In the genomic region with DNA sequence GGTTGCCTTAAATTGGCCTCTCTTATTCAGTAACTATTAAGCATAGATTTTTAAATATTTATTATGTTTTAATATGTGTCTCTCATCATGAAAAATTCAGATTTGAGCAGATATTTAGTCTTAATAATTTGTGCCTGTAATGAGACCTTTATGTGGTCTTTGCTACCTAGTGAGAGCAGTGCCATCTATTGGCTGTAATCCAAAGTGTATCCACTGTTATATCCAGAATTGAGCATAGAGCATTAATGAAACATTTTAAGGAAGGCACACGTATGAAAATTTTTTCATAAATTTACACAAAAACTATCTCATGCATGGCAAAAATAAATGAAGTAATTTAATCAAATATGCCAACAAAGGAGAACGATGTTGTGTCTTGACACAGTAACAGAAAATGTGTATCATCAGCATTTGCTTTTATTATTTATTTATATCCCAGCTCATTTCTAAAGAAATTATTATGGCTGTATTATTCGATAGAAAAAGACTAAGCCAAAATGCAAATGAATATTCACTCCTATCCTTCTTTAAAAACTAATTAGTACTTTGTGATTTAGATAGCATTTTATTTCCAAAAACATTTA, we compare ENCODE assay signal across 8 cellular contexts.
DNase-seq lines count a peak whose midpoint lies in the region; ATAC-seq and TF ChIP-seq lines count a peak whose summit lies in the region.

No MANE protein-coding gene starts in this region.

- POLR2A ChIA-PET in WTC11 (lab: Charles Lee) = interaction anchor here (0.6 kb wide), 1 partner anchor 170 kb away, joined by 6 read pairs; no protein-coding TSS in a partner anchor

- H3K4me1 Mint-ChIP-seq in WTC11 = no peaks in the 10 kb centered on the region
- no peaks in the 10 kb centered on the region for H3K4me1 Mint-ChIP-seq in mesothelial cell of epicardium

- H3K36me3 Mint-ChIP-seq in WTC11 = no peaks in the 10 kb centered on the region
- H3K36me3 Mint-ChIP-seq in mesothelial cell of epicardium = no peaks in the 10 kb centered on the region

- H3K27me3 Mint-ChIP-seq in WTC11 (ENCODE audit: low read depth) = no peaks in the 10 kb centered on the region
- no peaks in the 10 kb centered on the region for H3K27me3 Mint-ChIP-seq in mesothelial cell of epicardium (ENCODE audit: low read depth)

- ATAC-seq in GM21447 (IDR thresholded peaks at IDR 0.05; ENCODE audit: unreplicated experiment) (peak; percentile 57), WTC11 (peak; percentile 70; the same call in 1 of the 2 replicates)

- no peaks in the 10 kb centered on the region for H3K9me3 Mint-ChIP-seq in WTC11
- H3K9me3 Mint-ChIP-seq in mesothelial cell of epicardium = no peaks in the 10 kb centered on the region

- CTCF ChIA-PET in WTC11 (lab: Charles Lee) = interaction anchor here (0.7 to 1.4 kb wide), 7 partner anchors 9 to 707 kb away, joined by 3 to 4 read pairs (median 3); no protein-coding TSS in a partner anchor

- TF ChIP-seq CTCF in WTC11 (IDR thresholded peaks at IDR 0.05) (peak; percentile 38), mesothelial cell of epicardium (IDR thresholded peaks at IDR 0.05; ENCODE audit: unreplicated experiment) (peak; percentile 20)

- no peak overlapping the region for H3K4me3 Mint-ChIP-seq in WTC11
- no peak overlapping the region for H3K4me3 Mint-ChIP-seq in mesothelial cell of epicardium

- H3K27ac Mint-ChIP-seq in WTC11 (no peak overlapping the region), mesothelial cell of epicardium (no peak overlapping the region)

- peak; percentile 62 for DNase-seq in DMS53 (lab: John Stamatoyannopoulos, UW)
- DNase-seq in NCI-H1092 treated with DMSO at 0.1 percent for 48 hours (lab: John Stamatoyannopoulos, UW) = peak; percentile 58
- no peak for DNase-seq in WTC11 (ENCODE audit: low spot score)
- no peak for DNase-seq in mesothelial cell of epicardium (ENCODE audit: low spot score in 2 of 2, unreplicated experiment in 2 of 2)
- DNase-seq in T-helper 1 cell = no peak
- no peak for DNase-seq in 8988T
- no peak for DNase-seq in activated CD4-positive, alpha-beta T cell treated with anti-CD3 and anti-CD28 coated beads for 1 hour

TF ChIP-seq in WTC11, 78 proteins besides CTCF, POLR2A, EP300 and RAD21:
- TF ChIP-seq, protein P1, sequence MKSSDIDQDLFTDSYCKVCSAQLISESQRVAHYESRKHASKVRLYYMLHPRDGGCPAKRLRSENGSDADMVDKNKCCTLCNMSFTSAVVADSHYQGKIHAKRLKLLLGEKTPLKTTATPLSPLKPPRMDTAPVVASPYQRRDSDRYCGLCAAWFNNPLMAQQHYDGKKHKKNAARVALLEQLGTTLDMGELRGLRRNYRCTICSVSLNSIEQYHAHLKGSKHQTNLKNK (CRISPR knock-in tag; IDR thresholded peaks at IDR 0.05) = no peak
- no peak for TF ChIP-seq ETV6 (CRISPR knock-in tag; IDR thresholded peaks at IDR 0.05)
- TF ChIP-seq ZNF281 (CRISPR knock-in tag; IDR thresholded peaks at IDR 0.05) = no peak
- no peak for TF ChIP-seq NR1H2 (CRISPR knock-in tag; IDR thresholded peaks at IDR 0.05)

Comparison
In these comparisons a context has a peak if more than half of its experiments do, and no peak if none do; other contexts are left out.
1. DNase-seq: peak in DMS53 (single experiment) and NCI-H1092 treated with DMSO at 0.1 percent for 48 hours (single experiment); none in WTC11 (single experiment), mesothelial cell of epicardium (0 of 2), T-helper 1 cell (0 of 5), 8988T (single experiment) and activated CD4-positive, alpha-beta T cell treated with anti-CD3 and anti-CD28 coated beads for 1 hour (single experiment).